36 cellular contexts compared by ENCODE assay signal in the genomic region with DNA sequence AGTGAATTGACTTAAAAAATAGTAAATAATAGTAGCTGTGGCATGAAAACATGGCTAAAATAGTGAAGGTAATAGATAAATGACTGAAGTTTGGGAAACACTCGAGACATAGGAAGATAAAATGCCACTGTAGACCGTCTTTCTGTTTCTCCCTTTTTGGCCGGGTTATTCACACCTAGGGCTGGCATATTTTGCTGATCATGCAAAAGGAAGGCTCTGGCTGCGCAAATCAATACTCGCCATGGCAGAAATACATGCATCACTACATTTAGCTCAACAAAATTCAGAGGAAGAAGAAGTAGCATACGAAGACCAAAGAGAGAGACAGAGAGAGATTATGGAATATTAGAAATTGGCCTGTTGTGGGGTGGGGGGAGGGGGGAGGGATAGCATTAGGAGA.
"Had no signal": no experiment of that assay in that cellular context is flagged by ENCODE, and none has a peak within 500 bp of the region (broad histone marks: within the 10 kb centered on the region; RNA-seq: fewer than 3 reads in every experiment).

No MANE protein-coding gene starts in this region.

- H3K27me3 ChIP-seq: MG63 had no signal

- DNase-seq: Karpas-422, Kasumi-1, MG63, MM.1S, MV-4-11, NCI-H1048, NCI-H1092, NCI-H1092 treated with DMSO at 0.1 percent for 48 hours, NCI-H1105, NCI-H1105 treated with DMSO at 0.1 percent for 48 hours, NCI-H1417, NCI-H1417 treated with DMSO at 0.1 percent for 48 hours, NCI-H1436, NCI-H1436 treated with DMSO at 0.1 percent for 48 hours, NCI-H146, NCI-H1694, NCI-H1694 treated with DMSO at 0.1 percent for 48 hours, NCI-H187, NCI-H187 treated with DMSO at 0.1 percent for 48 hours, NCI-H1930, NCI-H2029, NCI-H2029 treated with DMSO at 0.1 percent for 48 hours, NCI-H2081, NCI-H2081 treated with DMSO at 0.1 percent for 48 hours, NCI-H2107, NCI-H2171, NCI-H2171 treated with DMSO at 0.1 percent for 48 hours, NCI-H2227 treated with DMSO at 0.1 percent for 48 hours, NCI-H226, NCI-H345, NCI-H446, NCI-H446 treated with DMSO at 0.1 percent for 48 hours, NCI-H510A, NCI-H510A treated with DMSO at 0.1 percent for 48 hours, NCI-H524, NCI-H524 treated with DMSO at 0.1 percent for 48 hours had no signal

- H3K9me3 ChIP-seq: MG63 had no signal

- H3K4me3 ChIP-seq: MG63 had no signal

- H3K36me3 ChIP-seq: MG63 had no signal
